ENCODE assay signal across 1 cellular context in genomic region chr4:40755609-40756008, GRCh38.
TF ChIP-seq lines count a peak whose summit lies in the region.

No MANE protein-coding gene starts in this region.

TF ChIP-seq in HepG2, 621 proteins besides CTCF, POLR2A, EP300 and RAD21 (continued from another document):
- TF ChIP-seq ZKSCAN5 (CRISPR knock-in tag; IDR thresholded peaks at IDR 0.05), result no peak
- no peak for TF ChIP-seq NFKBIZ (CRISPR knock-in tag; IDR thresholded peaks at IDR 0.05)
- TF ChIP-seq EHMT2 (IDR thresholded peaks at IDR 0.05; ENCODE audit: borderline replicate concordance, low read depth, low read length), result no peak
- no peak for TF ChIP-seq TEF (CRISPR knock-in tag; IDR thresholded peaks at IDR 0.05)
- TF ChIP-seq ZNF256 (CRISPR knock-in tag; conservative IDR thresholded peaks at IDR 0.05), result no peak
- TF ChIP-seq ZNF20 (CRISPR knock-in tag; IDR thresholded peaks at IDR 0.05), result no peak
- no peak for TF ChIP-seq ZFX (CRISPR knock-in tag; IDR thresholded peaks at IDR 0.05; ENCODE audit: low read depth)
- TF ChIP-seq FUBP1 (CRISPR knock-in tag; IDR thresholded peaks at IDR 0.05; ENCODE audit: borderline replicate concordance), result no peak
- TF ChIP-seq ZNF10 (CRISPR knock-in tag; IDR thresholded peaks at IDR 0.05; ENCODE audit: borderline replicate concordance, low read depth), result no peak
- TF ChIP-seq MTERF4 (CRISPR knock-in tag; IDR thresholded peaks at IDR 0.05), result no peak
TF ChIP-seq in HepG2: peak in this region for 0.
